Comparison of ENCODE assay signal across 13 cellular contexts in genomic region chr1:2644591-2645101, GRCh38. TPM values are rescaled to one million over a fixed set of nuclear protein-coding genes. Genes with fewer than 3 reads are reported as not detected.
"Had no signal": no experiment of that assay in that cellular context is flagged by ENCODE, and none has a peak within 500 bp of the region (broad histone marks: within the 10 kb centered on the region; RNA-seq: fewer than 3 reads in every experiment).

No MANE protein-coding gene starts in this region.

- H3K36me3 Mint-ChIP-seq: natural killer cell had no signal

- H3K4me3 Mint-ChIP-seq: activated CD8-positive, alpha-beta T cell treated with anti-CD3 and anti-CD28 coated beads for 36 hours; activated naive CD8-positive, alpha-beta T cell treated with anti-CD3 and anti-CD28 coated beads for 36 hours had no signal

- H3K36me3 ChIP-seq: ascending aorta, heart left ventricle, SJSA1, tibial artery had no signal

- H3K4me3 ChIP-seq: ascending aorta, heart left ventricle, SJSA1, tibial artery had no signal

- H3K27me3 ChIP-seq: ascending aorta, heart left ventricle, SJSA1 had no signal

- ATAC-seq: activated CD8-positive, alpha-beta T cell treated with anti-CD3 and anti-CD28 coated beads for 36 hours; heart left ventricle; left lobe of liver; natural killer cell had no signal

- H3K27me3 Mint-ChIP-seq: activated CD8-positive, alpha-beta T cell treated with anti-CD3 and anti-CD28 coated beads for 36 hours; activated naive CD8-positive, alpha-beta T cell treated with anti-CD3 and anti-CD28 coated beads for 36 hours had no signal

- H3K27ac Mint-ChIP-seq: activated CD8-positive, alpha-beta T cell treated with anti-CD3 and anti-CD28 coated beads for 36 hours; activated naive CD8-positive, alpha-beta T cell treated with anti-CD3 and anti-CD28 coated beads for 36 hours had no signal

- DNase-seq: activated CD8-positive, alpha-beta T cell treated with anti-CD3 and anti-CD28 coated beads for 36 hours; activated naive CD8-positive, alpha-beta T cell treated with anti-CD3 and anti-CD28 coated beads for 36 hours; activated T-cell treated with anti-CD3 and anti-CD28 coated beads for 4 hours; foreskin melanocyte; natural killer cell; stimulated activated CD4-positive, alpha-beta T cell treated with anti-CD3 and anti-CD28 coated beads, Interleukin-4, amount 100 ng/mL, for 4 hours; SW 1271 had no signal

- H3K27ac ChIP-seq: ascending aorta, heart left ventricle, SJSA1, tibial artery had no signal

RNA-seq across cellular contexts. Expression of gene MMEL1, which starts 11.8 kb away (rescaled TPM):
- total RNA-seq: ascending aorta, bronchial epithelial cell, left lobe of liver, SJSA1 had no signal
